Comparison of ENCODE assay signal across 8 cellular contexts in the genomic region with DNA sequence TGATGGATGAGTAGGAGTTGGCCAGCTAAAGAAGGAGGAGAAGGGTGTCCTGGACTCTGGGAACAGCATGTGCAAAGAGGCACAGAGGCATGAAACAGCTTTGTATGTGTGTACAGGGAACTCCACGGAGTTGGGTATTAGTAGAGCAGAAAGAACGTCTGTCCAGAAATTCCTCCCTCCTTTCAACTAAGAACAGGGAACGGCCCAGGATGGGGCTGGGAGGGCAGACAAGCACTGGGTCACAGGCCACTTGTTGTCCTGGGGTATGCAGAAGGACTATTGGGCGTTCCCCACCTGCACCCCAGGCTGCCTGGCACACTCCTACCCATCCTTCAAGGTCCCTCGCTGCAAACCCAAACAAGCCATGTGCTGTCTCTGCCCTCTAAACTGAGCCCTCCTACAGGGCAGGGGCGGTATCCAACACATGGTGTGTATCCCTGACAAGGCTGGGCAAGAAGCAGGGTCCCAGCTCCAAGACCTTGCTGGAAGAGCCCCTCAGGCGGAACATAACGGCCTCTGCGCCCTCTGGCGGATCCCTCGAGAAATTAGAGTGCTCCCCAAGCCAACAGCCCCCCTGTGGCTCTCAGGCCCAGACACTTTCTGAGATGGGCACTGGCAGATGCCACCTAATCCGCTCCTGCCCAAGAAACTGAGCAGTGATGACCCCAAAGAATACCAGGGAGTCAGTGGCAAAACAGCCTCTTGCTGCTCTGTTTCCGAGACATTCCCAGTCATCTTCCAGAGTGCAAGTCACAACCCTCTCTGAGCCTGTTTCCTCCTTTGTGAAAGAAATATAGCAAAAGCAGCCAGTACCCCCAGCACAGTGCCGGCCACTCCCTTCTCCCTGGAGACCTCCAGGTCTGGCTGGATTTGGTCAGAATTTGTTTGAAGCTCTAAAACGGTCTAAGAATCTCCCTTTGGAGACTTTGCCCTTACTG. TPM values are rescaled to one million over a fixed set of nuclear protein-coding genes. Genes with fewer than 3 reads are reported as not detected.
A peak's percentile ranks its signal among the peaks of the same experiment; 100 is the strongest.
DNase-seq lines count a peak whose midpoint lies in the region; ATAC-seq and TF ChIP-seq lines count a peak whose summit lies in the region.

No MANE protein-coding gene starts in this region.

- peak in 4 of 5 donors; percentile 45 to 58 (median 55) for DNase-seq in CD4-positive, alpha-beta memory T cell
- DNase-seq in HuH-7 (ENCODE audit: low spot score) = peak; percentile 85
- DNase-seq in T-helper 22 cell (ENCODE audit: low read depth) = peak; percentile 14
- DNase-seq in body of pancreas = peak in 3 of 4 donors; percentile 37 to 51 (median 43)
- DNase-seq in stimulated activated CD8-positive, alpha-beta memory T cell treated with anti-CD3 and anti-CD28 coated beads, Interleukin-7, amount 100 ng/mL, for 24 hours (ENCODE audit: low read depth) = peak; percentile 35
- DNase-seq in occipital lobe (lab: John Stamatoyannopoulos, UW) = no peak

- H3K27ac ChIP-seq in CD4-positive, alpha-beta memory T cell (ENCODE audit: low read depth, low read length) = no peak overlapping the region
- no peak overlapping the region for H3K27ac ChIP-seq in body of pancreas
- H3K27ac ChIP-seq in liver (ENCODE audit: low read depth in 1 of 2, low read length in 2 of 2) = no peak overlapping the region

- H3K9me3 Mint-ChIP-seq in CD4-positive, alpha-beta memory T cell = peaks cover 0 to 2% (median 0%) of the 10 kb centered on the region in 8 donors

- H3K9ac ChIP-seq in liver (ENCODE audit: low read depth in 1 of 2, low read length in 2 of 2) = no peak overlapping the region

- TF ChIP-seq CTCF in body of pancreas (IDR thresholded peaks at IDR 0.05) = peak; percentile 35 to 66 (median 53)
- peak; percentile 63 for TF ChIP-seq CTCF in liver (IDR thresholded peaks at IDR 0.05; ENCODE audit: low read depth, low read length, missing input control)

- no peaks in the 10 kb centered on the region for H3K9me3 ChIP-seq in CD4-positive, alpha-beta memory T cell (ENCODE audit: control insufficient read depth in 1 of 2, low read length in 2 of 2)
- H3K9me3 ChIP-seq in body of pancreas = no peaks in the 10 kb centered on the region
- H3K9me3 ChIP-seq in liver (ENCODE audit: control insufficient read depth in 4 of 4, low read length in 3 of 4) = no peaks in the 10 kb centered on the region

- H3K4me3 ChIP-seq in CD4-positive, alpha-beta memory T cell (ENCODE audit: low read length in 2 of 2) = no peak overlapping the region
- H3K4me3 ChIP-seq in body of pancreas = no peak overlapping the region
- no peak overlapping the region for H3K4me3 ChIP-seq in liver (ENCODE audit: low read depth in 1 of 3, low read length in 3 of 3)

- H3K4me1 Mint-ChIP-seq in CD4-positive, alpha-beta memory T cell = peaks cover 3 to 22% (median 13%) of the 10 kb centered on the region in 4 donors

- TF ChIP-seq POLR2A in body of pancreas (IDR thresholded peaks at IDR 0.05) = no peak

- CTCF ChIA-PET in CD4-positive, alpha-beta memory T cell (lab: Charles Lee; ENCODE audit: partially characterized antibody) = interaction anchor here (0.8 to 4.1 kb wide), 18 partner anchors 9 to 472 kb away, joined by 3 to 44 read pairs (median 4); no protein-coding TSS in a partner anchor

- peaks cover 43 to 56% of the 10 kb centered on the region in 2 donors for H3K27me3 Mint-ChIP-seq in CD4-positive, alpha-beta memory T cell

- intact Hi-C loops in CD4-positive, alpha-beta memory T cell (cut with micrococcal nuclease) = loop anchor here (1.0 kb wide), 2 partner anchors 112 to 162 kb away; no protein-coding TSS in a partner anchor
- intact Hi-C loops in body of pancreas (cut with DNase I) = no loop called here

- peak; percentile 76 to 87 for TF ChIP-seq RAD21 in liver (IDR thresholded peaks at IDR 0.05)

- H3K36me3 ChIP-seq in CD4-positive, alpha-beta memory T cell (ENCODE audit: insufficient read depth, low read length) = no peaks in the 10 kb centered on the region
- H3K36me3 ChIP-seq in body of pancreas (replicated peaks in 1 of 2; ENCODE audit: insufficient read depth in 1 of 2, low read depth in 2 of 2) = no peaks in the 10 kb centered on the region
- H3K36me3 ChIP-seq in liver (ENCODE audit: control insufficient read depth in 4 of 4, insufficient read depth in 3 of 4, low read depth in 1 of 4, low read length in 3 of 4) = no peaks in the 10 kb centered on the region

- POLR2A ChIA-PET in CD4-positive, alpha-beta memory T cell (lab: Charles Lee; ENCODE audit: partially characterized antibody) = interaction anchor here (1.3 kb wide), 1 partner anchor 113 kb away, joined by 4 read pairs; no protein-coding TSS in a partner anchor

- peaks cover 28% of the 10 kb centered on the region for H3K27me3 ChIP-seq in CD4-positive, alpha-beta memory T cell (ENCODE audit: insufficient read depth, low read length)
- H3K27me3 ChIP-seq in body of pancreas (peaks cover 0 to 27% of the 10 kb centered on the region in 2 donors), liver (ENCODE audit: control insufficient read depth in 4 of 4, insufficient read depth in 4 of 4, low read length in 3 of 4) (no peaks in the 10 kb centered on the region)

- 18 to 38% methylated on average over 10 to 15 of the region's 15 CpGs for WGBS in body of pancreas, 2 donors
- WGBS in liver = 32% methylated on average over 15 of the region's 15 CpGs

- H3K4me1 ChIP-seq in CD4-positive, alpha-beta memory T cell (ENCODE audit: insufficient read depth, low read length) = peaks cover 16% of the 10 kb centered on the region
- H3K4me1 ChIP-seq in body of pancreas = peaks cover 22% of the 10 kb centered on the region
- peaks cover 2 to 13% (median 6%) of the 10 kb centered on the region in 4 donors for H3K4me1 ChIP-seq in liver (ENCODE audit: control insufficient read depth in 4 of 4, insufficient read depth in 4 of 4, low read length in 3 of 4)

- H3K27ac Mint-ChIP-seq in CD4-positive, alpha-beta memory T cell = peak overlapping the region in 1 of 7 donors; percentile 11

- no peaks in the 10 kb centered on the region for H3K36me3 Mint-ChIP-seq in CD4-positive, alpha-beta memory T cell

- H3K4me3 Mint-ChIP-seq in CD4-positive, alpha-beta memory T cell = peak overlapping the region in 6 of 8 donors; percentile 9 to 67 (median 32)

- ATAC-seq in body of pancreas (no peak), HG03139 (IDR thresholded peaks at IDR 0.05; ENCODE audit: unreplicated experiment) (no peak)

TF ChIP-seq in liver, 16 proteins besides CTCF, POLR2A, EP300 and RAD21 (continues in another document):
- TF ChIP-seq, protein P1, sequence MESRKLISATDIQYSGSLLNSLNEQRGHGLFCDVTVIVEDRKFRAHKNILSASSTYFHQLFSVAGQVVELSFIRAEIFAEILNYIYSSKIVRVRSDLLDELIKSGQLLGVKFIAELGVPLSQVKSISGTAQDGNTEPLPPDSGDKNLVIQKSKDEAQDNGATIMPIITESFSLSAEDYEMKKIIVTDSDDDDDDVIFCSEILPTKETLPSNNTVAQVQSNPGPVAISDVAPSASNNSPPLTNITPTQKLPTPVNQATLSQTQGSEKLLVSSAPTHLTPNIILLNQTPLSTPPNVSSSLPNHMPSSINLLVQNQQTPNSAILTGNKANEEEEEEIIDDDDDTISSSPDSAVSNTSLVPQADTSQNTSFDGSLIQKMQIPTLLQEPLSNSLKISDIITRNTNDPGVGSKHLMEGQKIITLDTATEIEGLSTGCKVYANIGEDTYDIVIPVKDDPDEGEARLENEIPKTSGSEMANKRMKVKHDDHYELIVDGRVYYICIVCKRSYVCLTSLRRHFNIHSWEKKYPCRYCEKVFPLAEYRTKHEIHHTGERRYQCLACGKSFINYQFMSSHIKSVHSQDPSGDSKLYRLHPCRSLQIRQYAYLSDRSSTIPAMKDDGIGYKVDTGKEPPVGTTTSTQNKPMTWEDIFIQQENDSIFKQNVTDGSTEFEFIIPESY (IDR thresholded peaks at IDR 0.05) = no peak
- no peak for TF ChIP-seq FOXA2 (IDR thresholded peaks at IDR 0.05)
- TF ChIP-seq HNF4A (conservative IDR thresholded peaks at IDR 0.05) = no peak
- no peak for TF ChIP-seq NR2F2 (IDR thresholded peaks at IDR 0.05)
- TF ChIP-seq FOXA1 (IDR thresholded peaks at IDR 0.05) = no peak
- TF ChIP-seq YY1 (IDR thresholded peaks at IDR 0.05) = no peak
- TF ChIP-seq EGR1 (IDR thresholded peaks at IDR 0.05; ENCODE audit: low read depth in 2 of 2) = no peak
- TF ChIP-seq HNF4G (IDR thresholded peaks at IDR 0.05) = no peak
- TF ChIP-seq RXRA (IDR thresholded peaks at IDR 0.05) = no peak
- TF ChIP-seq SP1 (IDR thresholded peaks at IDR 0.05) = no peak
- TF ChIP-seq GABPA (IDR thresholded peaks at IDR 0.05 in 1 of 2, conservative IDR thresholded peaks at IDR 0.05 in 1 of 2) = no peak

RNA-seq across cellular contexts. Expression of gene ELFN2, which starts 1.6 kb away (rescaled TPM):
- under 1 TPM; 0.32 to 0.55 TPM for total RNA-seq in CD4-positive, alpha-beta memory T cell
- not detected for polyA plus RNA-seq in CD4-positive, alpha-beta memory T cell
- 1 to 10 TPM in 1 of 2 donors, not detected in 1; 1.6 TPM for total RNA-seq in body of pancreas
- under 1 TPM; 0.08 to 0.19 TPM for total RNA-seq in liver
- under 1 TPM in 1 of 2 donors, not detected in 1; 0.07 TPM for polyA plus RNA-seq in liver
- total RNA-seq in occipital lobe = 14.7 TPM

RNA-seq across cellular contexts. Expression of gene MFNG, which starts 57.3 kb away (rescaled TPM):
- total RNA-seq in CD4-positive, alpha-beta memory T cell = 100 to 1,000 TPM; 213 to 218 TPM
- 100 to 1,000 TPM; 339 to 441 TPM for polyA plus RNA-seq in CD4-positive, alpha-beta memory T cell
- total RNA-seq in body of pancreas = 1 to 10 TPM; 3.0 to 7.3 TPM
- 1 to 10 TPM; 6.9 to 7.9 TPM for total RNA-seq in liver
- polyA plus RNA-seq in liver = 10 to 100 TPM in 1 of 2 donors, 1 to 10 TPM in 1; 5.0 to 10.7 TPM
- 3.9 TPM for total RNA-seq in occipital lobe

Comparison
In these comparisons a context has a peak if more than half of its experiments do, and no peak if none do; other contexts are left out.
1. RNA of gene MFNG, which starts 57.3 kb away (total RNA-seq): 213 to 218 TPM in CD4-positive, alpha-beta memory T cell; 6.9 to 7.9 TPM in liver, 3.0 to 7.3 TPM in body of pancreas and 3.9 TPM in occipital lobe (single experiment); every median in the first group is over 10 times any median in the second.